Comparison of ENCODE assay signal across 16 cellular contexts in the genomic region with DNA sequence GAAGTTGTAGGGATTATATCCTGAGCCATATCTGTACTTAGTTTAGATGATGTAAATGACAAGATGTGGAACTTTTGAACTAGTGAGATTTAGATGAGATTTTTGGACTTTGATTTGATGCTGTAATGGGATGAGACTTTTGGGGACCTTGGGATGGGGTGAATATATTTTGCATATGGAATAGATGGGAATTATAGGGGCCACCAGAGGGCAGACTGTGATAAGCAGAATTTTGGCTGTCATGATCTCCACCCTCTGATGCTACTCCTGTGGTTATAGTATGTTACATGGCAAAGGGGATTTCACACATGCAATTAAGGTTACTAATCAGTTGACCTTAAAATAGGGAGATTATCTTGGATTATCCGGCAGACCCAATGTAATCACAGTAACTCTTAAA.
A peak's percentile ranks its signal among the peaks of the same experiment; 100 is the strongest.
DNase-seq lines count a peak whose midpoint lies in the region; ATAC-seq and TF ChIP-seq lines count a peak whose summit lies in the region.
"Had no signal": no experiment of that assay in that cellular context is flagged by ENCODE, and none has a peak within 500 bp of the region (broad histone marks: within the 10 kb centered on the region; RNA-seq: fewer than 3 reads in every experiment).

No MANE protein-coding gene starts in this region.

- POLR2A ChIA-PET in PC-9 (lab: Charles Lee; ENCODE audit: unreplicated experiment) = no interaction called here

- no TSS peak for BruUV-seq in PC-9 (replicated peaks; lab: Mats Ljungman, UMichigan)

- TF ChIP-seq CTCF in PC-9 (conservative IDR thresholded peaks at IDR 0.05) = peak; percentile 55
- no peak for TF ChIP-seq CTCF in fibroblast of mammary gland (conservative IDR thresholded peaks at IDR 0.05; ENCODE audit: control insufficient read depth, insufficient read depth, low read depth, low read length)
- no peak for TF ChIP-seq CTCF in ascending aorta (IDR thresholded peaks at IDR 0.05)
- no peak for TF ChIP-seq CTCF in coronary artery (IDR thresholded peaks at IDR 0.05)

- H3K36me3 ChIP-seq in PC-9 (ENCODE audit: low read depth) (no peaks in the 10 kb centered on the region), ascending aorta (no peaks in the 10 kb centered on the region)

- H3K9me3 ChIP-seq in PC-9 (ENCODE audit: insufficient read depth, low read depth) = peaks cover 5% of the 10 kb centered on the region; the same call in 1 of the 2 replicates
- peaks cover 9 to 28% of the 10 kb centered on the region in 2 donors for H3K9me3 ChIP-seq in ascending aorta

- intact Hi-C loops in PC-9 (cut with micrococcal nuclease; ENCODE audit: unreplicated experiment) (loop anchor here (2.0 kb wide), 1 partner anchor 530 kb away; no protein-coding TSS in a partner anchor), ascending aorta (cut with DNase I) (no loop called here)

- H3K9me2 ChIP-seq in PC-9 (ENCODE audit: insufficient read depth) = no peaks in the 10 kb centered on the region

- no peaks in the 10 kb centered on the region for H4K20me1 ChIP-seq in PC-9 (ENCODE audit: insufficient read depth)

- H3K4me2 ChIP-seq in PC-9 = no peak overlapping the region

- no peak overlapping the region for H2AFZ ChIP-seq in PC-9

- peak; percentile 18 for DNase-seq in D341Med (ENCODE audit: low spot score)
- DNase-seq in HT-29 (ENCODE audit: low spot score) = peak; percentile 49
- peak in 1 of 2 experiments; percentile 38 for DNase-seq in PC-9
- peak; percentile 12 for DNase-seq in fibroblast of mammary gland (ENCODE audit: low read depth)
- no peak for DNase-seq in ascending aorta (ENCODE audit: low spot score in 2 of 2)
- no peak for DNase-seq in coronary artery (ENCODE audit: low spot score)
- DNase-seq: activated CD8-positive, alpha-beta memory T cell treated with anti-CD3 and anti-CD28 coated beads for 24 hours; activated effector memory CD4-positive, alpha-beta T cell treated with Interleukin-2 at 50 U/mL for 16 hours; aorta; GF-D8; GOT3; immature natural killer cell; SIG-M5 had no signal

- no peak overlapping the region for H3K27ac ChIP-seq in PC-9
- H3K27ac ChIP-seq in ascending aorta = no peak overlapping the region
- H3K27ac ChIP-seq in coronary artery = no peak overlapping the region
- H3K27ac ChIP-seq: skin epidermis had no signal

- no peak overlapping the region for H3K4me3 ChIP-seq in PC-9
- H3K4me3 ChIP-seq in fibroblast of mammary gland (ENCODE audit: control insufficient read depth, low read depth, low read length) = no peak overlapping the region
- no peak overlapping the region for H3K4me3 ChIP-seq in ascending aorta
- H3K4me3 ChIP-seq in coronary artery = no peak overlapping the region
- H3K4me3 ChIP-seq: skin epidermis had no signal

- CTCF ChIA-PET in PC-9 (lab: Charles Lee) = interaction anchor here (0.7 kb wide), 1 partner anchor 63 kb away, joined by 4 read pairs; no protein-coding TSS in a partner anchor

- H3K4me1 ChIP-seq in PC-9 (replicated peaks; ENCODE audit: insufficient read depth) (no peaks in the 10 kb centered on the region), ascending aorta (no peaks in the 10 kb centered on the region)

- ATAC-seq in GM19455 (IDR thresholded peaks at IDR 0.05; ENCODE audit: unreplicated experiment) (no peak), GM21825 (IDR thresholded peaks at IDR 0.05; ENCODE audit: unreplicated experiment) (no peak)

- no peaks in the 10 kb centered on the region for H3F3A ChIP-seq in PC-9 (ENCODE audit: insufficient read depth, low read depth)

- H3K27me3 ChIP-seq in PC-9 (ENCODE audit: insufficient read depth, low read depth) = no peaks in the 10 kb centered on the region
- H3K27me3 ChIP-seq in ascending aorta = no peaks in the 10 kb centered on the region

- H3K79me2 ChIP-seq in PC-9 (ENCODE audit: low read depth) = no peaks in the 10 kb centered on the region

Comparison
In these comparisons a context has a peak if more than half of its experiments do, and no peak if none do; other contexts are left out.
1. DNase-seq: peak in D341Med (single experiment), HT-29 (single experiment) and fibroblast of mammary gland (single experiment); none in ascending aorta (0 of 2) and coronary artery (single experiment).